Comparison of ENCODE assay signal across 8 cellular contexts in the genomic region with DNA sequence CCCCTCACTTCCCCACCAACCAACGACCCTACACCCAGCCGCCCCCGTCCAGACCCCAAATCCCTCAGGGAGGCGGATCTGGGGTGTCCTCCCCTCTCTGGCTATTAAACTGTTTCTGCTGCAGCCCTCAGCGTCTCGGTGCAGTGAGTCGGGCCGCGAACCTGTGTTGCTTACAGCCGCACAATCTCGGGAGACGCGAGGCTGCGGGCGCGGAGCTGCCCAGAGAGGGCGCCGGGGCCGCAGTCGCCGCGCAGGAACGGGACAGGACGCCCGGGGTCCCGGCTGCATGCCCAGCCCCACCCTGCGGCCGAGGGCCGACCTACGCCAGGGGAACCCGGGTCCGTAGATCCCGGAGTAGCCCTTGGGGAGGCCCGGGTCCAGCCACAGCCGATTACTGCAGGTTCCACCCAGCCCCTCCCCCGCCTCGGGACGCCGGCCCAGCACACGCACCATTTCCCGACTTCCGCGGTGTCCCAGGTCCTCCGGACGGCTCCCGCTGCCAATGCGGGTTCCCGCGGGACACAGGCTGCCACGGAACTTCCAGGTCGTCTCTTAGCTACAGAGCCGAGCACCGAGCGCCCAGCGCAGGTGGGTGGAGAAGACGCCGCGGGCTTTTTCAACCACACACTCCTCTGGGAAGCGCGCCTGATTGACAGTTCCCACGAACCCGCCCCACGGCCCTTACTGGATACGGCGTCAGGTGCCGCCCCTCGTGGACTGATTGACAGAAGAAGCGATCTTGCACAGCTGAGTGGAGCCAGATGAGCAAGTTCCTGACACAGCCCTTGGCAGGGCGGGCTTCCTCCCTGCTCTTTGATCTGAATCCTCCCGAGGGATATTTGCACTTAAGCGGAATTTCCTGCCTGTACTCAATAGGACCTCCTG. TPM values are rescaled to one million over a fixed set of nuclear protein-coding genes. Genes with fewer than 3 reads are reported as not detected.
DNase-seq lines count a peak whose midpoint lies in the region; ATAC-seq, FAIRE-seq and TF ChIP-seq lines count a peak whose summit lies in the region.

Gene ZNF799, minus strand, starts transcription at position 654 of the 885 bp plus-strand sequence. Its CDS starts 201 bp downstream, at position 453.

- peaks cover 9% of the 10 kb centered on the region for H3K4me1 Mint-ChIP-seq in activated CD8-positive, alpha-beta memory T cell treated with anti-CD3 and anti-CD28 coated beads, Interleukin-2, amount 10 ng/mL, durations not matched to agents 7 days and 5 days

- H3K4me1 ChIP-seq in mesodermal cell (ENCODE audit: control insufficient read depth, insufficient read depth, low read length, poor library complexity, severe bottlenecking) = no peaks in the 10 kb centered on the region

- peak within 1 kb of the TSS; percentile 68 for H3K27ac Mint-ChIP-seq in activated CD8-positive, alpha-beta memory T cell treated with anti-CD3 and anti-CD28 coated beads, Interleukin-2, amount 10 ng/mL, durations not matched to agents 7 days and 5 days

- peak within 1 kb of the TSS; percentile 85 for H3K4me3 Mint-ChIP-seq in activated CD8-positive, alpha-beta memory T cell treated with anti-CD3 and anti-CD28 coated beads, Interleukin-2, amount 10 ng/mL, durations not matched to agents 7 days and 5 days

- peak within 1 kb of the TSS; percentile 69 for H3K27ac ChIP-seq in mesodermal cell (ENCODE audit: low read depth, low read length, severe bottlenecking)

- peaks cover 23% of the 10 kb centered on the region for H3K36me3 Mint-ChIP-seq in activated CD8-positive, alpha-beta memory T cell treated with anti-CD3 and anti-CD28 coated beads, Interleukin-2, amount 10 ng/mL, durations not matched to agents 7 days and 5 days

- H3K27me3 Mint-ChIP-seq in activated CD8-positive, alpha-beta memory T cell treated with anti-CD3 and anti-CD28 coated beads, Interleukin-2, amount 10 ng/mL, durations not matched to agents 7 days and 5 days = no peaks in the 10 kb centered on the region

- peak; percentile 98 for ATAC-seq in activated CD8-positive, alpha-beta memory T cell treated with anti-CD3 and anti-CD28 coated beads, Interleukin-2, amount 10 ng/mL, durations not matched to agents 7 days and 5 days

- WGBS in mesodermal cell (ENCODE audit: insufficient coverage in 2 of 2), 2 experiments = 0% methylated on average over 53 to 56 of the region's 71 CpGs

- CTCF ChIA-PET in activated CD8-positive, alpha-beta memory T cell treated with anti-CD3 and anti-CD28 coated beads, Interleukin-2, amount 10 ng/mL, durations not matched to agents 7 days and 5 days (lab: Charles Lee) = interaction anchor here (0.6 to 0.7 kb wide), 2 partner anchors 68 to 82 kb away, joined by 3 read pairs; no protein-coding TSS in a partner anchor

- no peak for TF ChIP-seq CTCF in GM20000 (IDR thresholded peaks at IDR 0.05; ENCODE audit: extremely low read depth, missing control alignments)

- H3K9me3 Mint-ChIP-seq in activated CD8-positive, alpha-beta memory T cell treated with anti-CD3 and anti-CD28 coated beads, Interleukin-2, amount 10 ng/mL, durations not matched to agents 7 days and 5 days (ENCODE audit: low read depth) = peaks cover 10% of the 10 kb centered on the region

- peak within 1 kb of the TSS; percentile 65 for H3K4me3 ChIP-seq in mesodermal cell (ENCODE audit: extremely low read depth, insufficient read depth, low read length, poor library complexity, severe bottlenecking)

- DNase-seq in CMK (ENCODE audit: low read depth) = peak; percentile 85
- DNase-seq in GM20000 (ENCODE audit: low spot score) = peak; percentile 87
- DNase-seq in HT-29 (ENCODE audit: low spot score) = peak; percentile 92
- DNase-seq in NOMO-1 treated with DMSO at 0.1 percent for 48 hours (lab: John Stamatoyannopoulos, UW; ENCODE audit: unreplicated experiment) = peak; percentile 91
- peak; percentile 92 for DNase-seq in activated CD8-positive, alpha-beta memory T cell treated with anti-CD3 and anti-CD28 coated beads, Interleukin-2, amount 10 ng/mL, durations not matched to agents 7 days and 5 days
- peak; percentile 55 for DNase-seq in stimulated activated CD8-positive, alpha-beta memory T cell treated with anti-CD3 and anti-CD28 coated beads, Interleukin-15, amount 100 ng/mL, for 24 hours (ENCODE audit: low read depth)

- H3K9me3 ChIP-seq in mesodermal cell (ENCODE audit: control insufficient read depth, low read length) = peaks cover 4% of the 10 kb centered on the region

- H3K36me3 ChIP-seq in mesodermal cell (ENCODE audit: control insufficient read depth, insufficient read depth, low read length) = no peaks in the 10 kb centered on the region

- FAIRE-seq in endometrium (lab: Jason Lieb, UNC) = peak; percentile 84

RNA-seq across cellular contexts. Expression of gene ZNF799, which starts in this region (rescaled TPM):
- total RNA-seq in HT-29 (2014; rRNA removed; shearing (Covaris generic)) = 2.4 and 5.4 TPM in 2 replicates
- total RNA-seq in activated CD8-positive, alpha-beta memory T cell treated with anti-CD3 and anti-CD28 coated beads, Interleukin-2, amount 10 ng/mL, durations not matched to agents 7 days and 5 days = 1 to 10 TPM; 4.6 to 4.8 TPM
- 4.7 TPM for polyA plus RNA-seq in mesodermal cell (2013, experiment 1 of 2)
- polyA plus RNA-seq in mesodermal cell (2013, experiment 2 of 2) = 4.5 TPM

Comparison
In these comparisons a context has a peak if more than half of its experiments do, and no peak if none do; other contexts are left out.
1. Peak in every context shown above with its lines: DNase-seq, ATAC-seq, H3K4me3 ChIP-seq and H3K27ac ChIP-seq.